ENCODE assay signal across 11 cellular contexts in the genomic region with DNA sequence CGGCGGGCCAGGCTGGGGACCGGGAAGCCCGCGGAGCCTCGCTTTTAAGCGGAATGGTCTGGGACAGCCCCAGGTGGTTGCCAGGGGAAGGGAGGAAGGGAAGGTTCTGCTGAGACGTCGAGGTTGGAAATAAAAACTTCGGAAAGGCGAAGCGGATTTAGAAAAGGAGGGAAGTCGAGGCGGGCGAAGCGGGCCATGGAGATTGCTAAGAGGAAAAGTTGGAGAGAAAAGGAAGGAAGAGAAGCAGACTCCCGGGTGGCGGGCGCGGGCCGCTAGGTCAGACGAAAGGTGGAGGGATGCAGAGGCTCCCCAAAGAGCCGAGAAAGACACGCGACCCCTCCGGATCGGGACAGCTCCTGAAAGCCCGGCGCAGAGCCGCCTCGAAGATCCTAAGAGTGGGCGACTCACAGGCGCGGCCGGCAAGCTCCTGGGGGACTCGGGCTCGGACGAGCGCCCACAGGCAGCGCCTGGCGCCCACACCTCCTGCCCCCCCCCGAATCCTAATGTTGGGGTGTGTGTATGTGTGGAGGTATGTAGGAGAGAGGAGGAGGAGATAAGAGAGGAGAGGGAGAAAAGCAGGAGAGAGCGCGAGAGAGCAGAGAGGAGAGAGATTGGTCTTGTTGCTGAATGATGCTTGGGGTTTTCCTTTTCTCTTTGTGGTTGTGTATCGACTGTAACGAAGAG. TPM values are rescaled to one million over a fixed set of nuclear protein-coding genes. Genes with fewer than 3 reads are reported as not detected.
DNase-seq lines count a peak whose midpoint lies in the region; ATAC-seq and TF ChIP-seq lines count a peak whose summit lies in the region.
"Had no signal": no experiment of that assay in that cellular context is flagged by ENCODE, and none has a peak within 500 bp of the region (broad histone marks: within the 10 kb centered on the region; RNA-seq: fewer than 3 reads in every experiment).

No MANE protein-coding gene starts in this region.

- no TSS peak for BruUV-seq in mammary epithelial cell (replicated peaks; lab: Mats Ljungman, UMichigan)

- WGBS in mammary epithelial cell (ENCODE audit: low coverage, missing lambda C conversion rate) = 2% methylated on average over 12 of the region's 46 CpGs

- H3K4me1 ChIP-seq in mammary epithelial cell (ENCODE audit: insufficient read depth, low read length) = peaks cover 10% of the 10 kb centered on the region

- no peaks in the 10 kb centered on the region for H3K9me3 ChIP-seq in mammary epithelial cell (replicated peaks; ENCODE audit: insufficient read depth, low read length)
- H3K9me3 ChIP-seq: pancreas had no signal

- H3K27me3 ChIP-seq in mammary epithelial cell (ENCODE audit: insufficient read depth, low read length) = peaks cover 79% of the 10 kb centered on the region

- no peak overlapping the region for H3K27ac Mint-ChIP-seq in stimulated activated naive CD8-positive, alpha-beta T cell treated with anti-CD3 and anti-CD28 coated beads, Interleukin-15, amount 100 ng/mL, for 72 hours
- peak overlapping the region; percentile 92 for H3K27ac Mint-ChIP-seq in mesothelial cell of epicardium

- H3K27me3 Mint-ChIP-seq in stimulated activated naive CD8-positive, alpha-beta T cell treated with anti-CD3 and anti-CD28 coated beads, Interleukin-15, amount 100 ng/mL, for 72 hours = peaks cover 83% of the 10 kb centered on the region
- H3K27me3 Mint-ChIP-seq in mesothelial cell of epicardium (ENCODE audit: low read depth) = peaks cover 83% of the 10 kb centered on the region

- no peaks in the 10 kb centered on the region for H3K36me3 Mint-ChIP-seq in mesothelial cell of epicardium

- H3K27ac ChIP-seq in mammary epithelial cell (ENCODE audit: insufficient read depth, low read depth, low read length) = no peak overlapping the region
- H3K27ac ChIP-seq: pancreas had no signal

- H3K9ac ChIP-seq in mammary epithelial cell (ENCODE audit: insufficient read depth, low read length) = no peak overlapping the region

- in situ Hi-C loops in mammary epithelial cell (cut with MboI; ENCODE audit: low sequenced_read_pairs in 2 of 2) (loop anchor here (10.0 to 25.0 kb wide), 3 partner anchors 535 to 942 kb away; no protein-coding TSS in a partner anchor), GM13976 (cut with MboI; ENCODE audit: low sequenced_read_pairs, unreplicated experiment) (loop anchor here (10.0 to 25.0 kb wide), 3 partner anchors 542 to 1192 kb away; no protein-coding TSS in a partner anchor)

- intact Hi-C loops in mammary epithelial cell (cut with micrococcal nuclease) = loop anchor here (1.0 to 10.0 kb wide), 5 partner anchors 23 to 1035 kb away; no protein-coding TSS in a partner anchor

- no peaks in the 10 kb centered on the region for H3K79me2 ChIP-seq in mammary epithelial cell (ENCODE audit: insufficient read depth, low read length)

- H3K9me3 Mint-ChIP-seq in stimulated activated naive CD8-positive, alpha-beta T cell treated with anti-CD3 and anti-CD28 coated beads, Interleukin-15, amount 100 ng/mL, for 72 hours = no peaks in the 10 kb centered on the region
- no peaks in the 10 kb centered on the region for H3K9me3 Mint-ChIP-seq in mesothelial cell of epicardium

- DNase-seq in stimulated activated naive CD8-positive, alpha-beta T cell treated with anti-CD3 and anti-CD28 coated beads, Interleukin-15, amount 100 ng/mL, for 72 hours = no peak
- DNase-seq in stimulated activated naive CD8-positive, alpha-beta T cell treated with anti-CD3 and anti-CD28 coated beads, Interleukin-15, Interleukin-2, amounts not matched to agents 100 U/mL and 50 U/mL, for 24 hours = no peak
- DNase-seq in mammary epithelial cell (peak; percentile 22), mesothelial cell of epicardium (ENCODE audit: low spot score in 2 of 2, unreplicated experiment in 2 of 2) (no peak), GM13976 (ENCODE audit: low spot score) (no peak), NCI-H2029 treated with DMSO at 0.1 percent for 48 hours (lab: John Stamatoyannopoulos, UW) (no peak), NCI-H524 treated with DMSO at 0.1 percent for 48 hours (lab: John Stamatoyannopoulos, UW) (no peak)
- no peak for DNase-seq in activated naive CD4-positive, alpha-beta T cell treated with Interleukin-2 at 50 U/mL for 16 hours
- DNase-seq: C1 segment of cervical spinal cord had no signal

- dilution Hi-C loops in mammary epithelial cell (cut with HindIII; ENCODE audit: low sequenced_read_pairs) = no loop called here

- CTCF ChIA-PET in mammary epithelial cell (lab: Charles Lee; ENCODE audit: low non-redundant PET) = interaction anchor here (0.7 kb wide), 1 partner anchor 685 kb away, joined by 7 read pairs; no protein-coding TSS in a partner anchor

- no peaks in the 10 kb centered on the region for H4K20me1 ChIP-seq in mammary epithelial cell (ENCODE audit: insufficient read depth, low read length)

- no peak for ATAC-seq in stimulated activated naive CD8-positive, alpha-beta T cell treated with anti-CD3 and anti-CD28 coated beads, Interleukin-15, amount 100 ng/mL, for 72 hours
- ATAC-seq in stimulated activated naive CD8-positive, alpha-beta T cell treated with anti-CD3 and anti-CD28 coated beads, Interleukin-15, Interleukin-2, amounts not matched to agents 100 U/mL and 50 U/mL, for 24 hours = no peak
- ATAC-seq: activated naive CD4-positive, alpha-beta T cell treated with anti-CD3 and anti-CD28 coated beads, Interleukin-2, amount 50 U/mL, for 72 hours had no signal

- H3K36me3 ChIP-seq in mammary epithelial cell (ENCODE audit: insufficient read depth, low read length) = no peaks in the 10 kb centered on the region
- H3K36me3 ChIP-seq: pancreas had no signal

- H3K4me2 ChIP-seq in mammary epithelial cell (ENCODE audit: insufficient read depth, low read depth, low read length) = peak overlapping the region; percentile 74

- no peak overlapping the region for H3K4me3 ChIP-seq in mammary epithelial cell (replicated peaks in 1 of 3; ENCODE audit: insufficient read depth in 1 of 3, low read depth in 2 of 3, low read length in 3 of 3)

- peaks cover 20% of the 10 kb centered on the region for H3K4me1 Mint-ChIP-seq in stimulated activated naive CD8-positive, alpha-beta T cell treated with anti-CD3 and anti-CD28 coated beads, Interleukin-15, amount 100 ng/mL, for 72 hours
- H3K4me1 Mint-ChIP-seq in mesothelial cell of epicardium = peaks cover 46% of the 10 kb centered on the region

- TF ChIP-seq CTCF in mammary epithelial cell (conservative IDR thresholded peaks at IDR 0.05 in 1 of 2, IDR thresholded peaks at IDR 0.05 in 1 of 2; ENCODE audit: extremely low read depth in 1 of 2, insufficient read depth in 1 of 2, low read depth in 1 of 2, low read length in 2 of 2) (no peak), mesothelial cell of epicardium (IDR thresholded peaks at IDR 0.05; ENCODE audit: unreplicated experiment) (no peak), GM13976 (IDR thresholded peaks at IDR 0.05; ENCODE audit: borderline replicate concordance, control extremely low read depth, extremely low read depth, insufficient read depth, missing control alignments) (no peak)

- peak overlapping the region; percentile 54 to 56 for H3K4me3 Mint-ChIP-seq in stimulated activated naive CD8-positive, alpha-beta T cell treated with anti-CD3 and anti-CD28 coated beads, Interleukin-15, amount 100 ng/mL, for 72 hours
- peak overlapping the region; percentile 80 for H3K4me3 Mint-ChIP-seq in mesothelial cell of epicardium

- H2AFZ ChIP-seq in mammary epithelial cell (ENCODE audit: low read depth, low read length) = peak overlapping the region; percentile 61

RNA-seq across cellular contexts. Expression of gene TFAP2B, which starts 1.4 kb away (rescaled TPM):
- total RNA-seq in mammary epithelial cell = 1 to 10 TPM in 1 of 2 donors, under 1 TPM in 1; 0.21 to 2.0 TPM
- not detected for polyA plus RNA-seq in mammary epithelial cell
- polyA minus RNA-seq in mammary epithelial cell = not detected
- total RNA-seq in mesothelial cell of epicardium = 4.9 to 6.8 TPM (median 5.0 TPM) in 3 replicates
- total RNA-seq: activated naive CD4-positive, alpha-beta T cell treated with anti-CD3 and anti-CD28 coated beads, Interleukin-2, amount 50 U/mL, for 72 hours; pancreas had no signal
- polyA plus RNA-seq: pancreas had no signal
